ENCODE assay signal across 13 cellular contexts in the genomic region with DNA sequence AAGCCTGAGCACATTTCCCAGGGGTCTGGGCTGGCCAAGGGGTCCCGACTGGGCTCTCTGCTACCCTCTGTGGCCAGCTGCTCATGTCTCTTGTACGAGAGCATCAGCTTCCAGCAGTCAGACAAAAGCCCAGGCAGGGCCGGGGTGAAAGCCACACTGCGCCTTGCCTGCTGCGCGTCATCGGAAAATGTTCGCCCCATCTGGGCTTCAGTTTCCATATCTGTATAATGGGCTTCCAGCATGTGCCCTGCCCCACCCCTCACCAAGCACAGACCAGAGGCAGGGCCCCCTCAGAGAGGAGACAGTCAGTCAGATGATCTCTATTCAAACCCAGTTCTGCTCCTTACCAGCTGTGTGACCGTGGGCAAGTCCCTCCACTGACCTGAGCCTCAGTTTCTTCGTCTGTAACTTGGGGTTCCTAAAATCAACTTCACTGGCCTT. TPM values are rescaled to one million over a fixed set of nuclear protein-coding genes. Genes with fewer than 3 reads are reported as not detected.
DNase-seq lines count a peak whose midpoint lies in the region; ATAC-seq, FAIRE-seq and TF ChIP-seq lines count a peak whose summit lies in the region.
"Had no signal": no experiment of that assay in that cellular context is flagged by ENCODE, and none has a peak within 500 bp of the region (broad histone marks: within the 10 kb centered on the region; RNA-seq: fewer than 3 reads in every experiment).

No MANE protein-coding gene starts in this region.

- H3K4me1 ChIP-seq in K562 (replicated peaks in 1 of 2; ENCODE audit: control insufficient read depth in 2 of 2, insufficient read depth in 2 of 2, low read length in 2 of 2) = peaks cover 3 to 19% of the 10 kb centered on the region in 2 experiments; a peak in 4 of 5 replicates
- H3K4me1 ChIP-seq in mesodermal cell (ENCODE audit: control insufficient read depth, insufficient read depth, low read length, poor library complexity, severe bottlenecking) = peaks cover 10% of the 10 kb centered on the region
- peaks cover 3% of the 10 kb centered on the region for H3K4me1 ChIP-seq in mucosa of descending colon (ENCODE audit: low read depth)

- H2AFZ ChIP-seq in K562 (ENCODE audit: low read depth, low read length) = peak overlapping the region; percentile 85

- CTCF ChIA-PET in K562 (lab: Yijun Ruan, JAX; ENCODE audit: low intra/inter-chr PET ratio) = interaction anchor here (0.6 to 1.9 kb wide), 2 partner anchors 96 to 107 kb away, joined by 3 to 6 read pairs; no protein-coding TSS in a partner anchor

- no TSS peak for BruUV-seq in K562 (replicated peaks; lab: Mats Ljungman, UMichigan)

- ATAC-seq in activated naive CD8-positive, alpha-beta T cell treated with anti-CD3 and anti-CD28 coated beads, Interleukin-2, amount 50 U/mL, for 24 hours = no peak
- ATAC-seq in K562 (no peak), mucosa of descending colon (no peak)
- no peak for ATAC-seq in effector memory CD8-positive, alpha-beta T cell (replicated peaks)

- H3K4me3 ChIP-seq in K562 = no peak overlapping the region
- H3K4me3 ChIP-seq in mesodermal cell (ENCODE audit: extremely low read depth, insufficient read depth, low read length, poor library complexity, severe bottlenecking) = no peak overlapping the region
- no peak overlapping the region for H3K4me3 ChIP-seq in mucosa of descending colon
- H3K4me3 ChIP-seq: HAP-1, testis had no signal

- WGBS in K562 (ENCODE audit: insufficient coverage, low coverage, missing lambda C conversion rate) = 59% methylated on average over 10 of the region's 10 CpGs
- WGBS in mesodermal cell (ENCODE audit: insufficient coverage in 2 of 2), 2 experiments = 83 to 92% methylated on average over 8 to 10 of the region's 10 CpGs

- DNase-seq in activated naive CD8-positive, alpha-beta T cell treated with anti-CD3 and anti-CD28 coated beads, Interleukin-2, amount 50 U/mL, for 24 hours = no peak
- no peak for DNase-seq in activated naive CD8-positive, alpha-beta T cell treated with anti-CD3 and anti-CD28 coated beads for 36 hours
- DNase-seq in K562 (ENCODE audit: extremely low read depth in 1 of 4, low spot score in 3 of 4) (no peak), substantia nigra (lab: John Stamatoyannopoulos, UW) (no peak), osteocyte (ENCODE audit: extremely low spot score, unreplicated experiment) (no peak), mucosa of descending colon (no peak)
- DNase-seq in effector memory CD8-positive, alpha-beta T cell = no peak

- no peak overlapping the region for H3K27ac ChIP-seq in K562 (ENCODE audit: extremely low read depth, low read depth, low read length)
- H3K27ac ChIP-seq in mesodermal cell (ENCODE audit: low read depth, low read length, severe bottlenecking) = peak overlapping the region; percentile 83
- peak overlapping the region; percentile 23 for H3K27ac ChIP-seq in substantia nigra (ENCODE audit: low read depth, low read length, poor library complexity, severe bottlenecking)
- H3K27ac ChIP-seq: HL-60, testis had no signal

- H3K9me3 ChIP-seq in K562 (replicated peaks; ENCODE audit: control insufficient read depth, insufficient read depth, low read depth, low read length) (no peaks in the 10 kb centered on the region), mesodermal cell (ENCODE audit: control insufficient read depth, low read length) (no peaks in the 10 kb centered on the region), mucosa of descending colon (no peaks in the 10 kb centered on the region)
- H3K9me3 ChIP-seq: HAP-1, testis had no signal

- no peak for TF ChIP-seq EP300 in K562 (IDR thresholded peaks at IDR 0.05; ENCODE audit: low read length)

- intact Hi-C loops in K562 (cut with micrococcal nuclease) = loop anchor here (5.0 kb wide), 1 partner anchor 417 kb away; no protein-coding TSS in a partner anchor
- intact Hi-C loops in mucosa of descending colon (cut with DNase I, micrococcal nuclease) = no loop called here

- peaks cover 37% of the 10 kb centered on the region for H3K4me1 Mint-ChIP-seq in activated naive CD8-positive, alpha-beta T cell treated with anti-CD3 and anti-CD28 coated beads, Interleukin-2, amount 50 U/mL, for 24 hours
- H3K4me1 Mint-ChIP-seq in activated naive CD8-positive, alpha-beta T cell treated with anti-CD3 and anti-CD28 coated beads for 36 hours = peaks cover 11% of the 10 kb centered on the region
- H3K4me1 Mint-ChIP-seq in osteocyte (ENCODE audit: unreplicated experiment) = peaks cover 27% of the 10 kb centered on the region
- H3K4me1 Mint-ChIP-seq in effector memory CD8-positive, alpha-beta T cell (ENCODE audit: low read depth in 2 of 2) = peaks cover 13 to 19% of the 10 kb centered on the region in 2 donors

- in situ Hi-C loops in K562 (cut with MboI) = no loop called here

- H3K27me3 ChIP-seq in K562 (ENCODE audit: control insufficient read depth in 2 of 2, insufficient read depth in 2 of 2, low read length in 2 of 2) = no peaks in the 10 kb centered on the region
- H3K27me3 ChIP-seq: testis had no signal

- no peak for FAIRE-seq in K562 (lab: Jason Lieb, UNC)

- no peak for TF ChIP-seq POLR2A in K562 (conservative IDR thresholded peaks at IDR 0.05)

- no peak overlapping the region for H3K4me3 Mint-ChIP-seq in activated naive CD8-positive, alpha-beta T cell treated with anti-CD3 and anti-CD28 coated beads, Interleukin-2, amount 50 U/mL, for 24 hours
- H3K4me3 Mint-ChIP-seq in activated naive CD8-positive, alpha-beta T cell treated with anti-CD3 and anti-CD28 coated beads for 36 hours = no peak overlapping the region
- no peak overlapping the region for H3K4me3 Mint-ChIP-seq in osteocyte (ENCODE audit: unreplicated experiment)
- H3K4me3 Mint-ChIP-seq in effector memory CD8-positive, alpha-beta T cell = no peak overlapping the region
- H3K4me3 Mint-ChIP-seq: dendritic cell treated with granulocyte-macrophage colony-stimulating factor and Interleukin-4, amounts not matched to agents 40 ng/mL and 50 ng/mL, for 4 days had no signal

- H3K36me3 ChIP-seq in K562 (ENCODE audit: control insufficient read depth, insufficient read depth, low read length) = no peaks in the 10 kb centered on the region
- H3K36me3 ChIP-seq in mesodermal cell (ENCODE audit: control insufficient read depth, insufficient read depth, low read length) = no peaks in the 10 kb centered on the region
- no peaks in the 10 kb centered on the region for H3K36me3 ChIP-seq in mucosa of descending colon (ENCODE audit: low read depth)
- H3K36me3 ChIP-seq: HAP-1 had no signal

- H3K27ac Mint-ChIP-seq in activated naive CD8-positive, alpha-beta T cell treated with anti-CD3 and anti-CD28 coated beads, Interleukin-2, amount 50 U/mL, for 24 hours = peak overlapping the region; percentile 55
- no peak overlapping the region for H3K27ac Mint-ChIP-seq in activated naive CD8-positive, alpha-beta T cell treated with anti-CD3 and anti-CD28 coated beads for 36 hours
- H3K27ac Mint-ChIP-seq in osteocyte (ENCODE audit: unreplicated experiment) = no peak overlapping the region
- H3K27ac Mint-ChIP-seq in effector memory CD8-positive, alpha-beta T cell = no peak overlapping the region

- TF ChIP-seq RAD21 in K562 (CRISPR knock-in tag; conservative IDR thresholded peaks at IDR 0.05 in 1 of 2, IDR thresholded peaks at IDR 0.05 in 1 of 2) = no peak

- H3K9me1 ChIP-seq in K562 (ENCODE audit: control insufficient read depth, insufficient read depth, low read length) = no peaks in the 10 kb centered on the region

- TF ChIP-seq CTCF in K562 (IDR thresholded peaks at IDR 0.05 in 2 of 3, conservative IDR thresholded peaks at IDR 0.05 in 1 of 3; ENCODE audit: insufficient read depth in 2 of 3, low read depth in 1 of 3, low read length in 3 of 3) = no peak
- no peak for TF ChIP-seq CTCF in osteocyte (IDR thresholded peaks at IDR 0.05)
- no peak for TF ChIP-seq CTCF in mucosa of descending colon (IDR thresholded peaks at IDR 0.05)

- no peaks in the 10 kb centered on the region for H3K79me2 ChIP-seq in K562 (ENCODE audit: control insufficient read depth, insufficient read depth, low read length)

- H3K9me3 Mint-ChIP-seq in activated naive CD8-positive, alpha-beta T cell treated with anti-CD3 and anti-CD28 coated beads, Interleukin-2, amount 50 U/mL, for 24 hours = no peaks in the 10 kb centered on the region
- no peaks in the 10 kb centered on the region for H3K9me3 Mint-ChIP-seq in activated naive CD8-positive, alpha-beta T cell treated with anti-CD3 and anti-CD28 coated beads for 36 hours
- no peaks in the 10 kb centered on the region for H3K9me3 Mint-ChIP-seq in osteocyte (ENCODE audit: unreplicated experiment)
- H3K9me3 Mint-ChIP-seq in effector memory CD8-positive, alpha-beta T cell = no peaks in the 10 kb centered on the region
- H3K9me3 Mint-ChIP-seq: dendritic cell treated with granulocyte-macrophage colony-stimulating factor and Interleukin-4, amounts not matched to agents 40 ng/mL and 50 ng/mL, for 4 days; naive thymus-derived CD4-positive, alpha-beta T cell had no signal

- H4K20me1 ChIP-seq in K562 (replicated peaks; ENCODE audit: control insufficient read depth, insufficient read depth, low read length) = no peaks in the 10 kb centered on the region

- no peaks in the 10 kb centered on the region for H3K36me3 Mint-ChIP-seq in activated naive CD8-positive, alpha-beta T cell treated with anti-CD3 and anti-CD28 coated beads, Interleukin-2, amount 50 U/mL, for 24 hours (ENCODE audit: low read depth)
- no peaks in the 10 kb centered on the region for H3K36me3 Mint-ChIP-seq in activated naive CD8-positive, alpha-beta T cell treated with anti-CD3 and anti-CD28 coated beads for 36 hours
- H3K36me3 Mint-ChIP-seq in osteocyte (ENCODE audit: unreplicated experiment) = no peaks in the 10 kb centered on the region
- H3K36me3 Mint-ChIP-seq in effector memory CD8-positive, alpha-beta T cell (ENCODE audit: insufficient read depth) = no peaks in the 10 kb centered on the region
- H3K36me3 Mint-ChIP-seq: naive thymus-derived CD4-positive, alpha-beta T cell had no signal

- peak overlapping the region in 1 of 2 experiments; percentile 71; a peak in 1 of 4 replicates for H3K9ac ChIP-seq in K562 (ENCODE audit: insufficient read depth in 1 of 2, low read depth in 2 of 2, low read length in 2 of 2)

- H3K4me2 ChIP-seq in K562 (ENCODE audit: insufficient read depth, low read length) = no peak overlapping the region; the same call in 1 of the 2 replicates

- POLR2A ChIA-PET in K562 (lab: Yijun Ruan, JAX) = interaction anchor here (0.6 to 1.6 kb wide), 6 partner anchors 8 to 534 kb away, joined by 3 to 5 read pairs (median 3); partner anchors contain the start of gene GRHPR

- peaks cover 3% of the 10 kb centered on the region for H3K27me3 Mint-ChIP-seq in activated naive CD8-positive, alpha-beta T cell treated with anti-CD3 and anti-CD28 coated beads, Interleukin-2, amount 50 U/mL, for 24 hours
- no peaks in the 10 kb centered on the region for H3K27me3 Mint-ChIP-seq in activated naive CD8-positive, alpha-beta T cell treated with anti-CD3 and anti-CD28 coated beads for 36 hours
- no peaks in the 10 kb centered on the region for H3K27me3 Mint-ChIP-seq in osteocyte (ENCODE audit: unreplicated experiment)
- H3K27me3 Mint-ChIP-seq in effector memory CD8-positive, alpha-beta T cell = peaks cover 0 to 13% of the 10 kb centered on the region in 2 donors

RNA-seq across cellular contexts. Expression of gene GRHPR, which starts 8.0 kb away (rescaled TPM):
- total RNA-seq in activated naive CD8-positive, alpha-beta T cell treated with anti-CD3 and anti-CD28 coated beads for 36 hours = 10 to 100 TPM; 79.5 to 82.0 TPM
- 153 and 249 TPM in 2 replicates for total RNA-seq in K562 (2011; cell fraction: chromatin; rRNA removed; ENCODE audit: low replicate concordance)
- total RNA-seq in K562 (2011; cell fraction: nucleolus; rRNA removed) = 152 and 167 TPM in 2 replicates
- 169 and 188 TPM in 2 replicates for total RNA-seq in K562 (2011; cell fraction: nucleoplasm; rRNA removed)
- total RNA-seq in K562 (2014; rRNA removed) (142 and 188 TPM in 2 replicates), K562 (2014; rRNA removed; fragmentation: Illumina TruSeq; extraction: Trizol) (60.4 and 81.2 TPM in 2 replicates), K562 (2015; rRNA removed; fragmentation: Illumina TruSeq; extraction: Trizol) (124 and 128 TPM in 2 replicates), K562 (2021) (120 TPM in 2 replicates), osteocyte (111 TPM in 2 replicates), mucosa of descending colon (10 to 100 TPM; 63.0 to 81.3 (median 79.5) TPM)
- polyA plus RNA-seq in K562 (2011; rRNA removed) (140 and 170 TPM in 2 replicates), K562 (2014; fragmentation: Illumina TruSeq; extraction: Trizol) (108 and 122 TPM in 2 replicates), K562 (2014; fragmentation: Nextera tagmentation; extraction: Ambion mirVana) (10 to 100 TPM; 38.9 to 59.0 TPM), K562 (2014; rRNA removed) (144 and 164 TPM in 2 replicates)
- polyA plus RNA-seq in K562 (2011; cell fraction: cytosol; rRNA removed) = 244 and 362 TPM in 2 replicates
- polyA plus RNA-seq in K562 (2011; cell fraction: nucleus; rRNA removed) = 198 and 228 TPM in 2 replicates
- 125 and 212 TPM in 2 replicates for polyA plus RNA-seq in K562 (2012)
- polyA minus RNA-seq in K562 (2011; rRNA and poly(A)+ RNA removed) = 88.7 and 103 TPM in 2 replicates
- polyA minus RNA-seq in K562 (2011; cell fraction: cytosol; rRNA and poly(A)+ RNA removed) = 76.4 and 82.6 TPM in 2 replicates
- 75.5 and 95.9 TPM in 2 replicates for polyA minus RNA-seq in K562 (2011; cell fraction: nucleus; rRNA and poly(A)+ RNA removed)
- polyA plus RNA-seq in mesodermal cell (2013, experiment 1 of 2) = 84.7 TPM
- 70.9 TPM for polyA plus RNA-seq in mesodermal cell (2013, experiment 2 of 2)

RNA-seq across cellular contexts. Expression of gene ZBTB5, which starts 50.7 kb away (rescaled TPM):
- total RNA-seq in activated naive CD8-positive, alpha-beta T cell treated with anti-CD3 and anti-CD28 coated beads for 36 hours = 1 to 10 TPM; 7.0 to 7.6 TPM
- total RNA-seq in K562 (2011; cell fraction: chromatin; rRNA removed; ENCODE audit: low replicate concordance) = 41.8 and 45.3 TPM in 2 replicates
- 38.3 and 44.4 TPM in 2 replicates for total RNA-seq in K562 (2011; cell fraction: nucleolus; rRNA removed)
- 44.4 and 47.6 TPM in 2 replicates for total RNA-seq in K562 (2011; cell fraction: nucleoplasm; rRNA removed)
- total RNA-seq in K562 (2014; rRNA removed) = 14.8 and 15.1 TPM in 2 replicates
- total RNA-seq in K562 (2014; rRNA removed; fragmentation: Illumina TruSeq; extraction: Trizol) = 14.8 and 15.3 TPM in 2 replicates
- total RNA-seq in K562 (2015; rRNA removed; fragmentation: Illumina TruSeq; extraction: Trizol) = 14.4 and 15.5 TPM in 2 replicates
- total RNA-seq in K562 (2021) = 16.6 and 18.9 TPM in 2 replicates
- polyA plus RNA-seq in K562 (2011; rRNA removed) = 43.2 and 46.6 TPM in 2 replicates
- polyA plus RNA-seq in K562 (2011; cell fraction: cytosol; rRNA removed) = 33.1 and 42.6 TPM in 2 replicates
- 43.6 and 54.0 TPM in 2 replicates for polyA plus RNA-seq in K562 (2011; cell fraction: nucleus; rRNA removed)
- 13.7 and 13.8 TPM in 2 replicates for polyA plus RNA-seq in K562 (2012)
- polyA plus RNA-seq in K562 (2014; fragmentation: Illumina TruSeq; extraction: Trizol) = 20.1 and 21.2 TPM in 2 replicates
- polyA plus RNA-seq in K562 (2014; fragmentation: Nextera tagmentation; extraction: Ambion mirVana) = 1 to 10 TPM; 2.3 to 4.7 TPM
- 16.3 and 16.9 TPM in 2 replicates for polyA plus RNA-seq in K562 (2014; rRNA removed)
- 43.5 and 52.8 TPM in 2 replicates for polyA minus RNA-seq in K562 (2011; rRNA and poly(A)+ RNA removed)
- polyA minus RNA-seq in K562 (2011; cell fraction: cytosol; rRNA and poly(A)+ RNA removed) = 15.8 and 19.3 TPM in 2 replicates
- polyA minus RNA-seq in K562 (2011; cell fraction: nucleus; rRNA and poly(A)+ RNA removed) = 20.2 and 29.5 TPM in 2 replicates
- polyA plus RNA-seq in mesodermal cell (2013, experiment 1 of 2) = 17.1 TPM
- polyA plus RNA-seq in mesodermal cell (2013, experiment 2 of 2) = 12.5 TPM
- 16.3 and 17.6 TPM in 2 replicates for total RNA-seq in osteocyte
- total RNA-seq in mucosa of descending colon = 10 to 100 TPM in 1 of 3 donors, 1 to 10 TPM in 2; 7.8 to 11.9 (median 9.5) TPM
